Comparison of ENCODE assay signal across 32 cellular contexts in genomic region chr11:71483689-71484088, GRCh38. TPM values are rescaled to one million over a fixed set of nuclear protein-coding genes. Genes with fewer than 3 reads are reported as not detected.
A peak's percentile ranks its signal among the peaks of the same experiment; 100 is the strongest.
DNase-seq lines count a peak whose midpoint lies in the region; ATAC-seq, FAIRE-seq and TF ChIP-seq lines count a peak whose summit lies in the region.
"Had no signal": no experiment of that assay in that cellular context is flagged by ENCODE, and none has a peak within 500 bp of the region (broad histone marks: within the 10 kb centered on the region; RNA-seq: fewer than 3 reads in every experiment).

No MANE protein-coding gene starts in this region.

- H3K4me3 ChIP-seq in bronchial epithelial cell (ENCODE audit: low read depth, low read length): no peak overlapping the region
- H3K4me3 ChIP-seq: GM23248, SJCRH30 had no signal

- H3K36me3 ChIP-seq in bronchial epithelial cell (ENCODE audit: control insufficient read depth, insufficient read depth, low read length): peaks cover 41% of the 10 kb centered on the region

- DNase-seq in CD14-positive monocyte (ENCODE audit: low spot score): peak; percentile 13
- DNase-seq in HTR-8/SVneo (ENCODE audit: insufficient read length, low spot score): no peak
- DNase-seq in bronchial epithelial cell (ENCODE audit: low read depth): no peak
- DNase-seq in posterior vena cava (ENCODE audit: low spot score): peak; percentile 12
- DNase-seq: DMS 273 treated with DMSO at 0.1 percent for 48 hours, DMS79, EL, GDM1, GM23248, H7, KBM-7, MV-4-11, NCI-H1105, NCI-H1436 treated with DMSO at 0.1 percent for 48 hours, NCI-H187 treated with DMSO at 0.1 percent for 48 hours, NCI-H2171 treated with DMSO at 0.1 percent for 48 hours, NCI-H345, NCI-H524, NCI-H774, PC-3, SJCRH30 had no signal

- ATAC-seq in HG02870 (IDR thresholded peaks at IDR 0.05; ENCODE audit: unreplicated experiment) (no peak), HG02885 (IDR thresholded peaks at IDR 0.05; ENCODE audit: poor library complexity, unreplicated experiment) (no peak), HG03442 (IDR thresholded peaks at IDR 0.05; ENCODE audit: unreplicated experiment) (no peak)
- ATAC-seq: PC-3, Right ventricle myocardium inferior, SK-N-SH treated with all-trans-retinoic acid at 6 μM for 48 hours had no signal

- no peaks in the 10 kb centered on the region for H3K4me1 Mint-ChIP-seq in CD14-positive monocyte
- H3K4me1 Mint-ChIP-seq: B cell had no signal

- no peaks in the 10 kb centered on the region for H3K27me3 ChIP-seq in bronchial epithelial cell (ENCODE audit: control insufficient read depth, insufficient read depth, low read length)
- H3K27me3 ChIP-seq: SJCRH30 had no signal

- H3K9me3 Mint-ChIP-seq in CD14-positive monocyte: no peaks in the 10 kb centered on the region
- H3K9me3 Mint-ChIP-seq: CD8-positive, alpha-beta memory T cell had no signal

- H3K27me3 Mint-ChIP-seq in CD14-positive monocyte (ENCODE audit: low read depth in 3 of 3): no peaks in the 10 kb centered on the region
- H3K27me3 Mint-ChIP-seq: B cell had no signal

- peaks cover 91 to 97% of the 10 kb centered on the region in 2 donors for H3K36me3 Mint-ChIP-seq in CD14-positive monocyte

- no peak for TF ChIP-seq CTCF in CD14-positive monocyte (IDR thresholded peaks at IDR 0.05)
- no peak for TF ChIP-seq CTCF in bronchial epithelial cell (IDR thresholded peaks at IDR 0.05; ENCODE audit: insufficient read depth, low read length, severe bottlenecking)

- FAIRE-seq in HTR-8/SVneo (lab: Jason Lieb, UNC): peak; percentile 28
- FAIRE-seq in bronchial epithelial cell (lab: Jason Lieb, UNC): peak; percentile 87
- FAIRE-seq: GM12892, GM18507 had no signal

- H3K27ac Mint-ChIP-seq in CD14-positive monocyte: peak overlapping the region in 1 of 7 donors; percentile 65
- H3K27ac Mint-ChIP-seq: B cell had no signal

- no peak overlapping the region for H3K4me3 Mint-ChIP-seq in CD14-positive monocyte
- H3K4me3 Mint-ChIP-seq: B cell; CD8-positive, alpha-beta memory T cell had no signal

- intact Hi-C loops in CD14-positive monocyte (cut with micrococcal nuclease) (no loop called here), posterior vena cava (cut with DNase I) (no loop called here)

RNA-seq across cellular contexts. Expression of gene NADSYN1, which starts 30.7 kb away (rescaled TPM):
- 10 to 100 TPM; 44.1 to 44.8 TPM for polyA plus RNA-seq in CD14-positive monocyte
- total RNA-seq in bronchial epithelial cell: 69.8 and 91.3 TPM in 2 replicates
- 10 to 100 TPM; 38.7 to 48.1 TPM for total RNA-seq in posterior vena cava

RNA-seq across cellular contexts. Expression of gene DHCR7, which starts 35.5 kb away (rescaled TPM):
- polyA plus RNA-seq in CD14-positive monocyte: 1 to 10 TPM; 2.2 to 3.9 TPM
- total RNA-seq in bronchial epithelial cell (29.4 and 60.3 TPM in 2 replicates), posterior vena cava (10 to 100 TPM; 14.9 to 15.5 TPM)

RNA-seq across cellular contexts. Expression of gene KRTAP5-7, which starts 43.4 kb away (rescaled TPM):
- not detected for polyA plus RNA-seq in CD14-positive monocyte
- 0.13 TPM in 1 of 2 replicates, not detected in the other for total RNA-seq in bronchial epithelial cell
- total RNA-seq in posterior vena cava: under 1 TPM in 1 of 2 donors, not detected in 1; 0.24 TPM
- total RNA-seq: CD8-positive, alpha-beta memory T cell; GM23248; H7; LHCN-M2; MCF 10A; PC-3; Right ventricle myocardium inferior; SJCRH30 had no signal
- polyA plus RNA-seq: CD8-positive, alpha-beta memory T cell; GM23248 had no signal

RNA-seq across cellular contexts. Expression of gene KRTAP5-8, which starts 54.1 kb away (rescaled TPM):
- not detected for polyA plus RNA-seq in CD14-positive monocyte
- total RNA-seq in bronchial epithelial cell: not detected in 2 replicates
- not detected for total RNA-seq in posterior vena cava
- total RNA-seq: CD8-positive, alpha-beta memory T cell; GM23248; H7; LHCN-M2; MCF 10A; PC-3; Right ventricle myocardium inferior; SJCRH30 had no signal
- polyA plus RNA-seq: CD8-positive, alpha-beta memory T cell; GM23248 had no signal

Comparison
In these comparisons a context has a peak if more than half of its experiments do, and no peak if none do; other contexts are left out.
1. DNase-seq: peak in CD14-positive monocyte (single experiment) and posterior vena cava (single experiment); none in HTR-8/SVneo (single experiment) and bronchial epithelial cell (single experiment).